In the genomic region with DNA sequence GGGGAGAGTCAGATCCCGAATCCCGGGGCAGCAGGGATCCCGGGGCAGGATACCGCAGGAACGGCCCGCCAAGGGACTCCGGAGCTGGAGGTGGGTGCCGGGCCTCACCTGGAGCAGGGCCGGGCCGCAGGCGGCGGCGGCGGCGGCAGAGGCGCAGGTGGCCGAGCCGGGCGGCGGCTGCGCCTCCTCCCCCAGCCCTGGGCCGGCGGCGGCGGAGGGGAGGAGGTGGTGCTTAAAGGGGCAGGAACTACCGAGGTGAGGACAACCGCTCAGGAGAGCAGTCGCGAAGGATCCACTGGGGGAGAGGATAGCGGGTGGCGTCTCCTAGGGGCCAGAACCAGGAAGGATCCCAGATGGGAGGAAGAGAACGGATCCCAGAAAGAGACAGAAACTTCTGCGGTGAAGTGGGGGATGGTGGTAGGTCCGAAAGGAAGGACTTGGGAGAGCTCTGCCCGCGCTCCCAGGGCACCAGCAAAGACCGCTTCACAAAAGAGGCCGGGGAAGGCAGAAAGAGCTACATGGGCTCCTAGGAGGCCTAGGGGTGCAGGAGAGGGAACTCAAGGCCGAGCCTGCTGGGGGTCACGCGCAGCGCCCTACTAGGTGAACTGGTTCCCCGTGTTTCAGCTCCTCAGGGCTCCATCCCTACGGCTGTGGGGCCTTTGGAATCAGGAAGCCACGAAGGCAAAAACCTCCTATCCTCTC, we compare ENCODE assay signal across 1 cellular context.
TF ChIP-seq lines count a peak whose summit lies in the region.

No MANE protein-coding gene starts in this region.

TF ChIP-seq in GM12878, 131 proteins besides CTCF, POLR2A, EP300 and RAD21 (continued from another document and continues in another):
- TF ChIP-seq, protein P1, sequence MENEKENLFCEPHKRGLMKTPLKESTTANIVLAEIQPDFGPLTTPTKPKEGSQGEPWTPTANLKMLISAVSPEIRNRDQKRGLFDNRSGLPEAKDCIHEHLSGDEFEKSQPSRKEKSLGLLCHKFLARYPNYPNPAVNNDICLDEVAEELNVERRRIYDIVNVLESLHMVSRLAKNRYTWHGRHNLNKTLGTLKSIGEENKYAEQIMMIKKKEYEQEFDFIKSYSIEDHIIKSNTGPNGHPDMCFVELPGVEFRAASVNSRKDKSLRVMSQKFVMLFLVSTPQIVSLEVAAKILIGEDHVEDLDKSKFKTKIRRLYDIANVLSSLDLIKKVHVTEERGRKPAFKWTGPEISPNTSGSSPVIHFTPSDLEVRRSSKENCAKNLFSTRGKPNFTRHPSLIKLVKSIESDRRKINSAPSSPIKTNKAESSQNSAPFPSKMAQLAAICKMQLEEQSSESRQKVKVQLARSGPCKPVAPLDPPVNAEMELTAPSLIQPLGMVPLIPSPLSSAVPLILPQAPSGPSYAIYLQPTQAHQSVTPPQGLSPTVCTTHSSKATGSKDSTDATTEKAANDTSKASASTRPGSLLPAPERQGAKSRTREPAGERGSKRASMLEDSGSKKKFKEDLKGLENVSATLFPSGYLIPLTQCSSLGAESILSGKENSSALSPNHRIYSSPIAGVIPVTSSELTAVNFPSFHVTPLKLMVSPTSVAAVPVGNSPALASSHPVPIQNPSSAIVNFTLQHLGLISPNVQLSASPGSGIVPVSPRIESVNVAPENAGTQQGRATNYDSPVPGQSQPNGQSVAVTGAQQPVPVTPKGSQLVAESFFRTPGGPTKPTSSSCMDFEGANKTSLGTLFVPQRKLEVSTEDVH (IDR thresholded peaks at IDR 0.05; ENCODE audit: low read depth, partially characterized antibody) = no peak
- TF ChIP-seq RELA (IDR thresholded peaks at IDR 0.05; ENCODE audit: borderline replicate concordance, partially characterized antibody) = peak; percentile 38
- TF ChIP-seq POU2F2 (IDR thresholded peaks at IDR 0.05; ENCODE audit: borderline replicate concordance, low read depth, low read length) = no peak
- TF ChIP-seq TCF3 (IDR thresholded peaks at IDR 0.05; ENCODE audit: borderline replicate concordance, insufficient read depth, low read depth, low read length) = peak; percentile 85
- no peak for TF ChIP-seq IRF4 (IDR thresholded peaks at IDR 0.05; ENCODE audit: low read depth, low read length)
- peak in 1 of 2 experiments; percentile 41; a peak in 1 of 4 replicates for TF ChIP-seq BHLHE40 (IDR thresholded peaks at IDR 0.05; ENCODE audit: borderline replicate concordance in 1 of 2, low read depth in 2 of 2, low read length in 1 of 2)
- no peak for TF ChIP-seq SMAD1 (IDR thresholded peaks at IDR 0.05; ENCODE audit: low read depth, partially characterized antibody)
- TF ChIP-seq ZNF217 (IDR thresholded peaks at IDR 0.05) = no peak
- TF ChIP-seq EED (IDR thresholded peaks at IDR 0.05; ENCODE audit: low read depth) = 0 out of 2 replicates have a peak, but pooled peaks have one; percentile 52
- TF ChIP-seq ZBED1 (IDR thresholded peaks at IDR 0.05; ENCODE audit: borderline replicate concordance) = no peak
- TF ChIP-seq SREBF2 (IDR thresholded peaks at IDR 0.05; ENCODE audit: low read length) = no peak
- TF ChIP-seq, protein P2, sequence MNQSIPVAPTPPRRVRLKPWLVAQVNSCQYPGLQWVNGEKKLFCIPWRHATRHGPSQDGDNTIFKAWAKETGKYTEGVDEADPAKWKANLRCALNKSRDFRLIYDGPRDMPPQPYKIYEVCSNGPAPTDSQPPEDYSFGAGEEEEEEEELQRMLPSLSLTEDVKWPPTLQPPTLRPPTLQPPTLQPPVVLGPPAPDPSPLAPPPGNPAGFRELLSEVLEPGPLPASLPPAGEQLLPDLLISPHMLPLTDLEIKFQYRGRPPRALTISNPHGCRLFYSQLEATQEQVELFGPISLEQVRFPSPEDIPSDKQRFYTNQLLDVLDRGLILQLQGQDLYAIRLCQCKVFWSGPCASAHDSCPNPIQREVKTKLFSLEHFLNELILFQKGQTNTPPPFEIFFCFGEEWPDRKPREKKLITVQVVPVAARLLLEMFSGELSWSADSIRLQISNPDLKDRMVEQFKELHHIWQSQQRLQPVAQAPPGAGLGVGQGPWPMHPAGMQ (IDR thresholded peaks at IDR 0.05; ENCODE audit: borderline replicate concordance) = no peak
- TF ChIP-seq NR2C2 (IDR thresholded peaks at IDR 0.05; ENCODE audit: borderline replicate concordance, control insufficient read depth, insufficient read length, low read depth) = no peak
- no peak for TF ChIP-seq STAT3 (IDR thresholded peaks at IDR 0.05; ENCODE audit: low read depth, low read length)
- peak; percentile 53 to 69 for TF ChIP-seq IKZF2 (IDR thresholded peaks at IDR 0.05)
- TF ChIP-seq, protein P3, sequence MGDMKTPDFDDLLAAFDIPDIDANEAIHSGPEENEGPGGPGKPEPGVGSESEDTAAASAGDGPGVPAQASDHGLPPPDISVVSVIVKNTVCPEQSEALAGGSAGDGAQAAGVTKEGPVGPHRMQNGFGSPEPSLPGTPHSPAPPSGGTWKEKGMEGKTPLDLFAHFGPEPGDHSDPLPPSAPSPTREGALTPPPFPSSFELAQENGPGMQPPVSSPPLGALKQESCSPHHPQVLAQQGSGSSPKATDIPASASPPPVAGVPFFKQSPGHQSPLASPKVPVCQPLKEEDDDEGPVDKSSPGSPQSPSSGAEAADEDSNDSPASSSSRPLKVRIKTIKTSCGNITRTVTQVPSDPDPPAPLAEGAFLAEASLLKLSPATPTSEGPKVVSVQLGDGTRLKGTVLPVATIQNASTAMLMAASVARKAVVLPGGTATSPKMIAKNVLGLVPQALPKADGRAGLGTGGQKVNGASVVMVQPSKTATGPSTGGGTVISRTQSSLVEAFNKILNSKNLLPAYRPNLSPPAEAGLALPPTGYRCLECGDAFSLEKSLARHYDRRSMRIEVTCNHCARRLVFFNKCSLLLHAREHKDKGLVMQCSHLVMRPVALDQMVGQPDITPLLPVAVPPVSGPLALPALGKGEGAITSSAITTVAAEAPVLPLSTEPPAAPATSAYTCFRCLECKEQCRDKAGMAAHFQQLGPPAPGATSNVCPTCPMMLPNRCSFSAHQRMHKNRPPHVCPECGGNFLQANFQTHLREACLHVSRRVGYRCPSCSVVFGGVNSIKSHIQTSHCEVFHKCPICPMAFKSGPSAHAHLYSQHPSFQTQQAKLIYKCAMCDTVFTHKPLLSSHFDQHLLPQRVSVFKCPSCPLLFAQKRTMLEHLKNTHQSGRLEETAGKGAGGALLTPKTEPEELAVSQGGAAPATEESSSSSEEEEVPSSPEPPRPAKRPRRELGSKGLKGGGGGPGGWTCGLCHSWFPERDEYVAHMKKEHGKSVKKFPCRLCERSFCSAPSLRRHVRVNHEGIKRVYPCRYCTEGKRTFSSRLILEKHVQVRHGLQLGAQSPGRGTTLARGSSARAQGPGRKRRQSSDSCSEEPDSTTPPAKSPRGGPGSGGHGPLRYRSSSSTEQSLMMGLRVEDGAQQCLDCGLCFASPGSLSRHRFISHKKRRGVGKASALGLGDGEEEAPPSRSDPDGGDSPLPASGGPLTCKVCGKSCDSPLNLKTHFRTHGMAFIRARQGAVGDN (IDR thresholded peaks at IDR 0.05) = peak; percentile 33; the same call in 1 of the 2 replicates
- TF ChIP-seq HDAC2 (IDR thresholded peaks at IDR 0.05) = no peak
- peak; percentile 49; the same call in 1 of the 2 replicates for TF ChIP-seq TCF12 (IDR thresholded peaks at IDR 0.05; ENCODE audit: low read depth, low read length)
- no peak for TF ChIP-seq SMAD5 (IDR thresholded peaks at IDR 0.05; ENCODE audit: low read depth)
- TF ChIP-seq, protein P4, sequence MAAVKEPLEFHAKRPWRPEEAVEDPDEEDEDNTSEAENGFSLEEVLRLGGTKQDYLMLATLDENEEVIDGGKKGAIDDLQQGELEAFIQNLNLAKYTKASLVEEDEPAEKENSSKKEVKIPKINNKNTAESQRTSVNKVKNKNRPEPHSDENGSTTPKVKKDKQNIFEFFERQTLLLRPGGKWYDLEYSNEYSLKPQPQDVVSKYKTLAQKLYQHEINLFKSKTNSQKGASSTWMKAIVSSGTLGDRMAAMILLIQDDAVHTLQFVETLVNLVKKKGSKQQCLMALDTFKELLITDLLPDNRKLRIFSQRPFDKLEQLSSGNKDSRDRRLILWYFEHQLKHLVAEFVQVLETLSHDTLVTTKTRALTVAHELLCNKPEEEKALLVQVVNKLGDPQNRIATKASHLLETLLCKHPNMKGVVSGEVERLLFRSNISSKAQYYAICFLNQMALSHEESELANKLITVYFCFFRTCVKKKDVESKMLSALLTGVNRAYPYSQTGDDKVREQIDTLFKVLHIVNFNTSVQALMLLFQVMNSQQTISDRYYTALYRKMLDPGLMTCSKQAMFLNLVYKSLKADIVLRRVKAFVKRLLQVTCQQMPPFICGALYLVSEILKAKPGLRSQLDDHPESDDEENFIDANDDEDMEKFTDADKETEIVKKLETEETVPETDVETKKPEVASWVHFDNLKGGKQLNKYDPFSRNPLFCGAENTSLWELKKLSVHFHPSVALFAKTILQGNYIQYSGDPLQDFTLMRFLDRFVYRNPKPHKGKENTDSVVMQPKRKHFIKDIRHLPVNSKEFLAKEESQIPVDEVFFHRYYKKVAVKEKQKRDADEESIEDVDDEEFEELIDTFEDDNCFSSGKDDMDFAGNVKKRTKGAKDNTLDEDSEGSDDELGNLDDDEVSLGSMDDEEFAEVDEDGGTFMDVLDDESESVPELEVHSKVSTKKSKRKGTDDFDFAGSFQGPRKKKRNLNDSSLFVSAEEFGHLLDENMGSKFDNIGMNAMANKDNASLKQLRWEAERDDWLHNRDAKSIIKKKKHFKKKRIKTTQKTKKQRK (IDR thresholded peaks at IDR 0.05; ENCODE audit: low read depth, low read length) = no peak
- no peak for TF ChIP-seq ASH2L (IDR thresholded peaks at IDR 0.05; ENCODE audit: borderline replicate concordance, low read depth)
- TF ChIP-seq ZNF622 (IDR thresholded peaks at IDR 0.05) = no peak
- peak; percentile 57; the same call in 1 of the 2 replicates for TF ChIP-seq GATAD2B (conservative IDR thresholded peaks at IDR 0.05; ENCODE audit: low read depth)
- no peak for TF ChIP-seq CREM (IDR thresholded peaks at IDR 0.05; ENCODE audit: low read depth)
- TF ChIP-seq MYB (IDR thresholded peaks at IDR 0.05; ENCODE audit: borderline replicate concordance, low read depth, low read length) = no peak
- no peak for TF ChIP-seq RBBP5 (conservative IDR thresholded peaks at IDR 0.05)
- TF ChIP-seq MYC (IDR thresholded peaks at IDR 0.05; ENCODE audit: insufficient read depth, insufficient read length, insufficient replicate concordance, low read length, severe bottlenecking) = no peak
- TF ChIP-seq FOXK2 (IDR thresholded peaks at IDR 0.05) = no peak
- no peak for TF ChIP-seq RCOR1 (conservative IDR thresholded peaks at IDR 0.05; ENCODE audit: low read depth, low read length)
- TF ChIP-seq TAF1 (IDR thresholded peaks at IDR 0.05; ENCODE audit: borderline replicate concordance, low read depth, low read length) = no peak
- no peak for TF ChIP-seq YY1 (IDR thresholded peaks at IDR 0.05; ENCODE audit: low read depth, low read length)
- no peak for TF ChIP-seq BACH1 (IDR thresholded peaks at IDR 0.05; ENCODE audit: borderline replicate concordance)
- no peak for TF ChIP-seq FOS (IDR thresholded peaks at IDR 0.05; ENCODE audit: borderline replicate concordance, extremely low read depth, insufficient read length)
- TF ChIP-seq, protein P5, sequence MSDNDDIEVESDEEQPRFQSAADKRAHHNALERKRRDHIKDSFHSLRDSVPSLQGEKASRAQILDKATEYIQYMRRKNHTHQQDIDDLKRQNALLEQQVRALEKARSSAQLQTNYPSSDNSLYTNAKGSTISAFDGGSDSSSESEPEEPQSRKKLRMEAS (IDR thresholded peaks at IDR 0.05; ENCODE audit: low read depth, low read length) = no peak
- no peak for TF ChIP-seq SPI1 (IDR thresholded peaks at IDR 0.05; ENCODE audit: borderline replicate concordance, insufficient read depth, low read depth, low read length)
- no peak for TF ChIP-seq ATF7 (IDR thresholded peaks at IDR 0.05; ENCODE audit: low read depth)
- no peak for TF ChIP-seq BRCA1 (IDR thresholded peaks at IDR 0.05; ENCODE audit: low read depth, low read length)
- TF ChIP-seq, protein P6, sequence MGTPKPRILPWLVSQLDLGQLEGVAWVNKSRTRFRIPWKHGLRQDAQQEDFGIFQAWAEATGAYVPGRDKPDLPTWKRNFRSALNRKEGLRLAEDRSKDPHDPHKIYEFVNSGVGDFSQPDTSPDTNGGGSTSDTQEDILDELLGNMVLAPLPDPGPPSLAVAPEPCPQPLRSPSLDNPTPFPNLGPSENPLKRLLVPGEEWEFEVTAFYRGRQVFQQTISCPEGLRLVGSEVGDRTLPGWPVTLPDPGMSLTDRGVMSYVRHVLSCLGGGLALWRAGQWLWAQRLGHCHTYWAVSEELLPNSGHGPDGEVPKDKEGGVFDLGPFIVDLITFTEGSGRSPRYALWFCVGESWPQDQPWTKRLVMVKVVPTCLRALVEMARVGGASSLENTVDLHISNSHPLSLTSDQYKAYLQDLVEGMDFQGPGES (IDR thresholded peaks at IDR 0.05) = no peak
- TF ChIP-seq WRNIP1 (IDR thresholded peaks at IDR 0.05; ENCODE audit: borderline replicate concordance, low read depth, low read length) = no peak
- TF ChIP-seq MEF2B (IDR thresholded peaks at IDR 0.05; ENCODE audit: partially characterized antibody, poor library complexity, severe bottlenecking) = no peak
- no peak for TF ChIP-seq RFX5 (IDR thresholded peaks at IDR 0.05; ENCODE audit: low read depth, low read length)
- no peak for TF ChIP-seq KAT2A (conservative IDR thresholded peaks at IDR 0.05; ENCODE audit: control insufficient read depth, low read depth, low read length)
- TF ChIP-seq, protein P7, sequence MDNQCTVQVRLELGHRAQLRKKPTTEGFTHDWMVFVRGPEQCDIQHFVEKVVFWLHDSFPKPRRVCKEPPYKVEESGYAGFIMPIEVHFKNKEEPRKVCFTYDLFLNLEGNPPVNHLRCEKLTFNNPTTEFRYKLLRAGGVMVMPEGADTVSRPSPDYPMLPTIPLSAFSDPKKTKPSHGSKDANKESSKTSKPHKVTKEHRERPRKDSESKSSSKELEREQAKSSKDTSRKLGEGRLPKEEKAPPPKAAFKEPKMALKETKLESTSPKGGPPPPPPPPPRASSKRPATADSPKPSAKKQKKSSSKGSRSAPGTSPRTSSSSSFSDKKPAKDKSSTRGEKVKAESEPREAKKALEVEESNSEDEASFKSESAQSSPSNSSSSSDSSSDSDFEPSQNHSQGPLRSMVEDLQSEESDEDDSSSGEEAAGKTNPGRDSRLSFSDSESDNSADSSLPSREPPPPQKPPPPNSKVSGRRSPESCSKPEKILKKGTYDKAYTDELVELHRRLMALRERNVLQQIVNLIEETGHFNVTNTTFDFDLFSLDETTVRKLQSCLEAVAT (IDR thresholded peaks at IDR 0.05) = peak; percentile 19; the same call in 1 of the 2 replicates
- TF ChIP-seq, protein P8, sequence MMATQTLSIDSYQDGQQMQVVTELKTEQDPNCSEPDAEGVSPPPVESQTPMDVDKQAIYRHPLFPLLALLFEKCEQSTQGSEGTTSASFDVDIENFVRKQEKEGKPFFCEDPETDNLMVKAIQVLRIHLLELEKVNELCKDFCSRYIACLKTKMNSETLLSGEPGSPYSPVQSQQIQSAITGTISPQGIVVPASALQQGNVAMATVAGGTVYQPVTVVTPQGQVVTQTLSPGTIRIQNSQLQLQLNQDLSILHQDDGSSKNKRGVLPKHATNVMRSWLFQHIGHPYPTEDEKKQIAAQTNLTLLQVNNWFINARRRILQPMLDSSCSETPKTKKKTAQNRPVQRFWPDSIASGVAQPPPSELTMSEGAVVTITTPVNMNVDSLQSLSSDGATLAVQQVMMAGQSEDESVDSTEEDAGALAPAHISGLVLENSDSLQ (IDR thresholded peaks at IDR 0.05) = no peak
